Comparison of ENCODE assay signal across 13 cellular contexts in genomic region chr7:96311967-96312366, GRCh38. TPM values are rescaled to one million over a fixed set of nuclear protein-coding genes. Genes with fewer than 3 reads are reported as not detected.
DNase-seq lines count a peak whose midpoint lies in the region; TF ChIP-seq lines count a peak whose summit lies in the region.
"Had no signal": no experiment of that assay in that cellular context is flagged by ENCODE, and none has a peak within 500 bp of the region (broad histone marks: within the 10 kb centered on the region; RNA-seq: fewer than 3 reads in every experiment).

No MANE protein-coding gene starts in this region.

- H3K4me2 ChIP-seq in mammary epithelial cell (ENCODE audit: insufficient read depth, low read depth, low read length) = no peak overlapping the region
- peak overlapping the region; percentile 33 for H3K4me2 ChIP-seq in smooth muscle cell

- no peak for TF ChIP-seq EP300 in suprapubic skin (IDR thresholded peaks at IDR 0.05)

- TF ChIP-seq POLR2A in NB4 (IDR thresholded peaks at IDR 0.05; ENCODE audit: extremely low read depth, insufficient read length) = no peak
- no peak for TF ChIP-seq POLR2A in suprapubic skin (IDR thresholded peaks at IDR 0.05)

- CTCF ChIA-PET in mammary epithelial cell (lab: Charles Lee; ENCODE audit: low non-redundant PET) = no interaction called here

- peak; percentile 83 for DNase-seq in NB4 (ENCODE audit: low read depth)
- DNase-seq in mammary epithelial cell = peak; percentile 51
- DNase-seq in iris pigment epithelial cell (ENCODE audit: low read depth) = peak; percentile 87
- no peak for DNase-seq in smooth muscle cell (lab: John Stamatoyannopoulos, UW; ENCODE audit: unreplicated experiment)
- DNase-seq in suprapubic skin (ENCODE audit: low spot score in 2 of 2) = no peak
- DNase-seq in activated CD4-positive, alpha-beta T cell treated with anti-CD3 and anti-CD28 coated beads for 1 hour = no peak
- DNase-seq in cortex of kidney (lab: John Stamatoyannopoulos, UW) = no peak
- DNase-seq in DMS79 treated with DMSO at 0.1 percent for 48 hours (lab: John Stamatoyannopoulos, UW) = no peak
- DNase-seq: activated CD4-positive, alpha-beta T cell treated with anti-CD3 and anti-CD28 coated beads for 4 hours; activated naive CD4-positive, alpha-beta T cell treated with anti-CD3 and anti-CD28 coated beads, Interleukin-2, amount 10 ng/mL, durations not matched to agents 7 days and 5 days; SHP77 treated with DMSO at 0.1 percent for 48 hours; testis had no signal

- BruUV-seq in mammary epithelial cell (replicated peaks; lab: Mats Ljungman, UMichigan) = no TSS peak

- intact Hi-C loops in mammary epithelial cell (cut with micrococcal nuclease) = no loop called here

- dilution Hi-C loops in mammary epithelial cell (cut with HindIII; ENCODE audit: low sequenced_read_pairs) = no loop called here

- H3K27me3 ChIP-seq in mammary epithelial cell (ENCODE audit: insufficient read depth, low read length) (no peaks in the 10 kb centered on the region), smooth muscle cell (ENCODE audit: low read depth) (no peaks in the 10 kb centered on the region), suprapubic skin (no peaks in the 10 kb centered on the region)
- H3K27me3 ChIP-seq: testis had no signal

- H2AFZ ChIP-seq in mammary epithelial cell (ENCODE audit: low read depth, low read length) (no peak overlapping the region), smooth muscle cell (ENCODE audit: low read depth) (no peak overlapping the region)

- H3K9me3 ChIP-seq in mammary epithelial cell (replicated peaks; ENCODE audit: insufficient read depth, low read length) = no peaks in the 10 kb centered on the region
- no peaks in the 10 kb centered on the region for H3K9me3 ChIP-seq in smooth muscle cell (replicated peaks; ENCODE audit: low read depth)
- no peaks in the 10 kb centered on the region for H3K9me3 ChIP-seq in suprapubic skin
- H3K9me3 ChIP-seq: testis had no signal

- H3K9ac ChIP-seq in mammary epithelial cell (ENCODE audit: insufficient read depth, low read length) (no peak overlapping the region), smooth muscle cell (ENCODE audit: low read depth) (no peak overlapping the region)

- WGBS in mammary epithelial cell (ENCODE audit: low coverage, missing lambda C conversion rate) = 42% methylated on average over 2 of the region's 2 CpGs
- 76% methylated on average over 2 of the region's 2 CpGs for WGBS in smooth muscle cell (ENCODE audit: low lambda C conversion rate)
- WGBS in suprapubic skin = 52% methylated on average over 2 of the region's 2 CpGs

- H3F3A ChIP-seq in smooth muscle cell (ENCODE audit: low read depth) = no peaks in the 10 kb centered on the region

- H4K20me1 ChIP-seq in mammary epithelial cell (ENCODE audit: insufficient read depth, low read length) (no peaks in the 10 kb centered on the region), smooth muscle cell (ENCODE audit: low read depth) (peaks cover 87% of the 10 kb centered on the region)

- TF ChIP-seq CTCF in NB4 (IDR thresholded peaks at IDR 0.05; ENCODE audit: low read depth, low read length) (no peak), mammary epithelial cell (conservative IDR thresholded peaks at IDR 0.05 in 1 of 2, IDR thresholded peaks at IDR 0.05 in 1 of 2; ENCODE audit: extremely low read depth in 1 of 2, insufficient read depth in 1 of 2, low read depth in 1 of 2, low read length in 2 of 2) (no peak), smooth muscle cell (IDR thresholded peaks at IDR 0.05; ENCODE audit: borderline replicate concordance, insufficient read depth, poor library complexity, severe bottlenecking) (no peak), suprapubic skin (IDR thresholded peaks at IDR 0.05) (no peak)

- H3K79me2 ChIP-seq in mammary epithelial cell (ENCODE audit: insufficient read depth, low read length) (peaks cover 86% of the 10 kb centered on the region), smooth muscle cell (ENCODE audit: low read depth) (peaks cover 84% of the 10 kb centered on the region)

- H3K4me1 ChIP-seq in mammary epithelial cell (ENCODE audit: insufficient read depth, low read length) (peaks cover 18% of the 10 kb centered on the region), smooth muscle cell (ENCODE audit: low read depth) (peaks cover 16% of the 10 kb centered on the region), suprapubic skin (peaks cover 48% of the 10 kb centered on the region)
- H3K4me1 ChIP-seq: testis had no signal

- no peak overlapping the region for H3K4me3 ChIP-seq in NB4 (ENCODE audit: low read depth, low read length)
- no peak overlapping the region for H3K4me3 ChIP-seq in mammary epithelial cell (replicated peaks in 1 of 3; ENCODE audit: insufficient read depth in 1 of 3, low read depth in 2 of 3, low read length in 3 of 3)
- H3K4me3 ChIP-seq in smooth muscle cell = no peak overlapping the region
- no peak overlapping the region for H3K4me3 ChIP-seq in suprapubic skin
- H3K4me3 ChIP-seq: GM12878, testis had no signal

- in situ Hi-C loops in mammary epithelial cell (cut with MboI; ENCODE audit: low sequenced_read_pairs in 2 of 2) = no loop called here

- H3K36me3 ChIP-seq in mammary epithelial cell (ENCODE audit: insufficient read depth, low read length) = no peaks in the 10 kb centered on the region
- no peaks in the 10 kb centered on the region for H3K36me3 ChIP-seq in smooth muscle cell (ENCODE audit: low read depth)
- H3K36me3 ChIP-seq in suprapubic skin = no peaks in the 10 kb centered on the region

- H3K27ac ChIP-seq in mammary epithelial cell (ENCODE audit: insufficient read depth, low read depth, low read length) (no peak overlapping the region), smooth muscle cell (ENCODE audit: low read depth) (no peak overlapping the region), suprapubic skin (no peak overlapping the region)
- H3K27ac ChIP-seq: testis had no signal

RNA-seq across cellular contexts. Expression of gene SLC25A13, which starts 9.9 kb away (rescaled TPM):
- total RNA-seq in mammary epithelial cell (10 to 100 TPM; 31.5 to 33.7 TPM), smooth muscle cell (48.2 and 50.6 TPM in 2 replicates), suprapubic skin (10 to 100 TPM; 35.6 to 55.8 (median 42.5) TPM)
- polyA plus RNA-seq in mammary epithelial cell (21.4 TPM), smooth muscle cell (27.9 and 28.0 TPM in 2 replicates)
- polyA minus RNA-seq in mammary epithelial cell = 42.7 TPM

Comparison
In these comparisons a context has a peak if more than half of its experiments do, and no peak if none do; other contexts are left out.
1. DNase-seq: peak in NB4 (single experiment), mammary epithelial cell (single experiment) and iris pigment epithelial cell (single experiment); none in smooth muscle cell (single experiment), suprapubic skin (0 of 2), activated CD4-positive, alpha-beta T cell treated with anti-CD3 and anti-CD28 coated beads for 1 hour (single experiment), cortex of kidney (single experiment) and DMS79 treated with DMSO at 0.1 percent for 48 hours (single experiment).